13 cellular contexts compared by ENCODE assay signal in the genomic region with DNA sequence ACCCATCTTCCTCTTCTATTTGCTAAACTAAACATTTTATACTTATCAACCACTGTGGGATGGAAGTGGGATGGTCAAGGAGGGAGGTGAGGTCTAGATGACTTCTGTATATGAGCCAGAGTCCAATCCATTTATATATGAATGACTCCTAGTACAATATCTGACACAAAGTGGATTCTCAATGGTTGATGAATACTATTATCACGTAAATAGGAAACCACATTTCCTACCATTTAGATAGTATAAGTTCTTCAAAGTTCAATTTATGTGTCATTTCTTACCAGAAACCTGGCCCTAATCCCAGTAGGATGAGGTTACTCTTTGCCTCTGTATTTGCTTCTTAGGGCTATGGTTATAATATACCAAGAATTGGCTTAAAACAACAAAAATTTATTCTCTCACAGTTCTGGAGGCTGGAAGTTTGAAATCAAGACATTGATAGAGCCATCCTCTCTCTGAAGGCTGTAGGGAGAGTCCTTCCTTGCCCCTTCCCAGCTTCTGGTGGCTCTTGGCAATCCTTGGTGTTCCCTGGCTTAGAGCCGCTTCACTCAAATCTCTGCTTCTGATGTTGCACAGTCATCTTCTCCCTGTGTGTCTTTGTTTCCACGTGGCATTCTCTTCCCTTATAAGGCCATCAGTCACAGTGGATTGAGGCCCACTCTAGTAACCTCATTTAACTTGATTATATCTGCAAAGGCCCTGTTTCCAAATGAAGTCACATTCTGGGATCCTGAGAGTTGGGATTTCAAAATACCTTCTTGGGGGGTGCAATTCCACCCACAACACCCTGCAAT. TPM values are rescaled to one million over a fixed set of nuclear protein-coding genes. Genes with fewer than 3 reads are reported as not detected.
DNase-seq lines count a peak whose midpoint lies in the region; ATAC-seq and TF ChIP-seq lines count a peak whose summit lies in the region.
"Had no signal": no experiment of that assay in that cellular context is flagged by ENCODE, and none has a peak within 500 bp of the region (broad histone marks: within the 10 kb centered on the region; RNA-seq: fewer than 3 reads in every experiment).

No MANE protein-coding gene starts in this region.

- H3K79me1 ChIP-seq in H9 (ENCODE audit: insufficient read depth, low read depth, low read length, poor library complexity, severe bottlenecking): no peaks in the 10 kb centered on the region

- H3K4me3 Mint-ChIP-seq in stimulated activated memory B cell treated with anti-CD40 and anti-IgM and Interleukin-4, amounts not matched to agents 10 μg/mL and 1 μg/mL and 100 μg/mL, for 72 hours: no peak overlapping the region
- no peak overlapping the region for H3K4me3 Mint-ChIP-seq in H9
- H3K4me3 Mint-ChIP-seq: activated naive CD8-positive, alpha-beta T cell; stimulated activated naive B cell treated with anti-CD40 and anti-IgM and Interleukin-4, amounts not matched to agents 10 μg/mL and 1 μg/mL and 100 μg/mL, for 72 hours had no signal

- WGBS in SK-N-SH (ENCODE audit: low lambda C conversion rate): 13% methylated on average over 3 of the region's 3 CpGs
- 43 to 55% (median 53%) methylated on average over 3 of the region's 3 CpGs for WGBS in psoas muscle, 3 donors
- no CpG with 5 or more reads among the region's 3 CpGs for WGBS in H9 (ENCODE audit: extremely low coverage, insufficient read length, low lambda C conversion rate)

- H4K8ac ChIP-seq in H9 (replicated peaks; ENCODE audit: insufficient read length, low read depth, low read length): no peak overlapping the region

- H3K4me2 ChIP-seq in SK-N-SH: peak overlapping the region; percentile 73
- H3K4me2 ChIP-seq in H9 (ENCODE audit: insufficient read depth, insufficient read length, low read length): no peak overlapping the region

- TF ChIP-seq CTCF in BJ (IDR thresholded peaks at IDR 0.05; ENCODE audit: insufficient read depth, low read depth, low read length) (no peak), SK-N-SH (IDR thresholded peaks at IDR 0.05) (no peak), fibroblast of the aortic adventitia (IDR thresholded peaks at IDR 0.05; ENCODE audit: insufficient read depth, low read length) (no peak), psoas muscle (IDR thresholded peaks at IDR 0.05) (no peak), H9 (conservative IDR thresholded peaks at IDR 0.05) (no peak)

- no peak overlapping the region for H2AK5ac ChIP-seq in H9 (ENCODE audit: insufficient read length, low read length)

- no peak overlapping the region for H4K91ac ChIP-seq in H9 (ENCODE audit: insufficient read length, low read depth, low read length)

- TF ChIP-seq EP300 in SK-N-SH (IDR thresholded peaks at IDR 0.05; ENCODE audit: borderline replicate concordance in 1 of 2, low read depth in 1 of 2, low read length in 1 of 2): peak; percentile 36 to 90; a peak in 2 of 4 replicates

- H4K5ac ChIP-seq in H9 (ENCODE audit: insufficient read length, low read depth, low read length): no peak overlapping the region

- no peak overlapping the region for H2BK20ac ChIP-seq in H9 (ENCODE audit: low read depth, low read length, poor library complexity, severe bottlenecking)

- H3K9me2 ChIP-seq in SK-N-SH: no peaks in the 10 kb centered on the region

- H3K4me1 Mint-ChIP-seq in stimulated activated memory B cell treated with anti-CD40 and anti-IgM and Interleukin-4, amounts not matched to agents 10 μg/mL and 1 μg/mL and 100 μg/mL, for 72 hours: no peaks in the 10 kb centered on the region
- peaks cover 0 to 3% of the 10 kb centered on the region in 2 experiments; a peak in 2 of 4 replicates for H3K4me1 Mint-ChIP-seq in H9
- H3K4me1 Mint-ChIP-seq: stimulated activated naive B cell treated with anti-CD40 and anti-IgM and Interleukin-4, amounts not matched to agents 10 μg/mL and 1 μg/mL and 100 μg/mL, for 72 hours had no signal

- H3K79me2 ChIP-seq in SK-N-SH (ENCODE audit: insufficient read depth) (no peaks in the 10 kb centered on the region), H9 (ENCODE audit: insufficient read depth, low read length) (no peaks in the 10 kb centered on the region)

- intact Hi-C loops in psoas muscle (cut with DNase I): no loop called here

- no peaks in the 10 kb centered on the region for H3K9me3 Mint-ChIP-seq in stimulated activated memory B cell treated with anti-CD40 and anti-IgM and Interleukin-4, amounts not matched to agents 10 μg/mL and 1 μg/mL and 100 μg/mL, for 72 hours
- no peaks in the 10 kb centered on the region for H3K9me3 Mint-ChIP-seq in H9
- H3K9me3 Mint-ChIP-seq: stimulated activated naive B cell treated with anti-CD40 and anti-IgM and Interleukin-4, amounts not matched to agents 10 μg/mL and 1 μg/mL and 100 μg/mL, for 72 hours had no signal

- peaks cover 28% of the 10 kb centered on the region for H3K27me3 Mint-ChIP-seq in stimulated activated memory B cell treated with anti-CD40 and anti-IgM and Interleukin-4, amounts not matched to agents 10 μg/mL and 1 μg/mL and 100 μg/mL, for 72 hours
- H3K27me3 Mint-ChIP-seq in H9 (ENCODE audit: low read depth): peaks cover 2% of the 10 kb centered on the region; the same call in 1 of the 2 replicates

- H3K4me1 ChIP-seq in SK-N-SH (ENCODE audit: control insufficient read depth in 1 of 2, insufficient read depth in 2 of 2, low read depth in 1 of 2, low read length in 1 of 2) (peaks cover 0 to 17% of the 10 kb centered on the region in 2 experiments), psoas muscle (peaks cover 5% of the 10 kb centered on the region), H9 (ENCODE audit: insufficient read depth, low read length) (no peaks in the 10 kb centered on the region)

- H3K27me3 ChIP-seq in BJ (ENCODE audit: control insufficient read depth, insufficient read depth, low read length): no peaks in the 10 kb centered on the region
- no peaks in the 10 kb centered on the region for H3K27me3 ChIP-seq in SK-N-SH (ENCODE audit: insufficient read depth)
- no peaks in the 10 kb centered on the region for H3K27me3 ChIP-seq in psoas muscle (ENCODE audit: insufficient read depth in 3 of 3, low read length in 2 of 3)
- H3K27me3 ChIP-seq in H9 (ENCODE audit: insufficient read depth, low read length): no peaks in the 10 kb centered on the region

- POLR2A ChIA-PET in BJ (lab: Charles Lee) (no interaction called here), SK-N-SH (lab: Yijun Ruan, JAX) (no interaction called here)

- H3K4ac ChIP-seq in H9 (ENCODE audit: low read depth, low read length): no peak overlapping the region

- DNase-seq in BJ (ENCODE audit: low read depth) (peak; percentile 85), SK-N-SH (no peak), fibroblast of the aortic adventitia (ENCODE audit: low read depth) (peak; percentile 97), psoas muscle (peak in 1 of 2 donors; percentile 35), left lobe of liver (ENCODE audit: low spot score) (no peak), H9 (no peak)
- DNase-seq in activated CD8-positive, alpha-beta memory T cell treated with anti-CD3 and anti-CD28 coated beads, Interleukin-2, amount 50 U/mL, for 4 hours: no peak
- DNase-seq: Calu3; NCI-H2227 treated with DMSO at 0.1 percent for 48 hours; stimulated activated naive B cell treated with anti-CD40 and anti-IgM and Interleukin-4, amounts not matched to agents 10 μg/mL and 1 μg/mL and 100 μg/mL, for 72 hours; T-helper 2 cell had no signal

- H3K36me3 ChIP-seq in BJ (ENCODE audit: control insufficient read depth, insufficient read depth, low read length) (no peaks in the 10 kb centered on the region), SK-N-SH (replicated peaks in 1 of 2; ENCODE audit: control insufficient read depth in 1 of 2, insufficient read depth in 2 of 2, low read length in 1 of 2) (no peaks in the 10 kb centered on the region), psoas muscle (ENCODE audit: insufficient read depth in 1 of 2, low read depth in 1 of 2) (no peaks in the 10 kb centered on the region)

- H2BK5ac ChIP-seq in H9 (ENCODE audit: insufficient read length, low read length): no peak overlapping the region

- CTCF ChIA-PET in BJ (lab: Yijun Ruan, JAX) (interaction anchor here (0.8 to 1.0 kb wide), 2 partner anchors 17 to 72 kb away, joined by 3 read pairs; no protein-coding TSS in a partner anchor), SK-N-SH (lab: Yijun Ruan, JAX) (interaction anchor here (0.6 to 2.1 kb wide), 2 partner anchors 53 to 131 kb away, joined by 3 to 5 read pairs; no protein-coding TSS in a partner anchor)

- H2BK12ac ChIP-seq in H9 (ENCODE audit: insufficient read length, low read depth, low read length): no peak overlapping the region

- H3K56ac ChIP-seq in H9 (ENCODE audit: insufficient read length, low read depth, low read length): no peak overlapping the region

- H3K9ac ChIP-seq in SK-N-SH (peak overlapping the region; percentile 59), H9 (ENCODE audit: extremely low read depth, insufficient read length, low read length) (no peak overlapping the region)

- H2BK15ac ChIP-seq in H9 (ENCODE audit: low read depth, low read length): no peak overlapping the region

- peak in 3 of 4 donors; percentile 41 to 65 (median 61) for ATAC-seq in psoas muscle
- no peak for ATAC-seq in left lobe of liver
- ATAC-seq in stimulated activated memory B cell treated with anti-CD40 and anti-IgM and Interleukin-4, amounts not matched to agents 10 μg/mL and 1 μg/mL and 100 μg/mL, for 72 hours: no peak
- ATAC-seq: stimulated activated naive B cell treated with anti-CD40 and anti-IgM and Interleukin-4, amounts not matched to agents 10 μg/mL and 1 μg/mL and 100 μg/mL, for 72 hours had no signal

- H3K27ac Mint-ChIP-seq in stimulated activated memory B cell treated with anti-CD40 and anti-IgM and Interleukin-4, amounts not matched to agents 10 μg/mL and 1 μg/mL and 100 μg/mL, for 72 hours: no peak overlapping the region
- no peak overlapping the region for H3K27ac Mint-ChIP-seq in H9
- H3K27ac Mint-ChIP-seq: activated naive CD8-positive, alpha-beta T cell; stimulated activated naive B cell treated with anti-CD40 and anti-IgM and Interleukin-4, amounts not matched to agents 10 μg/mL and 1 μg/mL and 100 μg/mL, for 72 hours had no signal

- peaks cover 56% of the 10 kb centered on the region for H3F3A ChIP-seq in SK-N-SH (replicated peaks; ENCODE audit: insufficient read depth)

- H3K18ac ChIP-seq in H9 (ENCODE audit: insufficient read length, low read depth, low read length): no peak overlapping the region

- H4K20me1 ChIP-seq in SK-N-SH (ENCODE audit: insufficient read depth) (no peaks in the 10 kb centered on the region), H9 (ENCODE audit: control insufficient read depth, insufficient read depth, insufficient read length) (no peaks in the 10 kb centered on the region)

- H2BK120ac ChIP-seq in H9 (ENCODE audit: low read depth, low read length, poor library complexity, severe bottlenecking): no peak overlapping the region

- H3K23me2 ChIP-seq in H9 (ENCODE audit: insufficient read length, low read depth, low read length, poor library complexity, severe bottlenecking): no peaks in the 10 kb centered on the region

- no peaks in the 10 kb centered on the region for H3K36me3 Mint-ChIP-seq in stimulated activated memory B cell treated with anti-CD40 and anti-IgM and Interleukin-4, amounts not matched to agents 10 μg/mL and 1 μg/mL and 100 μg/mL, for 72 hours
- no peaks in the 10 kb centered on the region for H3K36me3 Mint-ChIP-seq in H9 (ENCODE audit: insufficient read depth in 1 of 3, low read depth in 3 of 3)
- H3K36me3 Mint-ChIP-seq: activated naive CD8-positive, alpha-beta T cell; stimulated activated naive B cell treated with anti-CD40 and anti-IgM and Interleukin-4, amounts not matched to agents 10 μg/mL and 1 μg/mL and 100 μg/mL, for 72 hours had no signal

- H3K4me3 ChIP-seq in BJ (ENCODE audit: low read depth, low read length) (no peak overlapping the region), SK-N-SH (ENCODE audit: low read depth in 2 of 2, low read length in 1 of 2) (no peak overlapping the region), fibroblast of the aortic adventitia (ENCODE audit: low read depth, low read length) (no peak overlapping the region), psoas muscle (no peak overlapping the region)

- H3K9me3 ChIP-seq in SK-N-SH: no peaks in the 10 kb centered on the region
- no peaks in the 10 kb centered on the region for H3K9me3 ChIP-seq in psoas muscle
- no peaks in the 10 kb centered on the region for H3K9me3 ChIP-seq in H9 (ENCODE audit: control insufficient read depth, low read depth, low read length)

- no peak overlapping the region for H3K14ac ChIP-seq in H9 (ENCODE audit: insufficient read depth, low read length)

- no peak overlapping the region for H3K23ac ChIP-seq in H9 (ENCODE audit: insufficient read length, low read depth, low read length)

- H2AFZ ChIP-seq in SK-N-SH (ENCODE audit: low read depth): no peak overlapping the region
- H2AFZ ChIP-seq in H9 (ENCODE audit: low read length): no peak overlapping the region

- peak overlapping the region; percentile 48 to 95; a peak in 3 of 4 replicates for H3K27ac ChIP-seq in SK-N-SH (ENCODE audit: low read depth in 2 of 2, low read length in 1 of 2)
- H3K27ac ChIP-seq in psoas muscle: peak overlapping the region; percentile 20
- no peak overlapping the region for H3K27ac ChIP-seq in H9 (ENCODE audit: insufficient read length, low read depth, low read length)

- no peak overlapping the region for H3T11ph ChIP-seq in H9 (ENCODE audit: low read length)

- TF ChIP-seq RAD21 in SK-N-SH (IDR thresholded peaks at IDR 0.05; ENCODE audit: low read length): no peak

RNA-seq across cellular contexts. Expression of a gene that starts 41.0 kb away (rescaled TPM):
- 20.6 and 51.0 TPM in 2 replicates for polyA plus RNA-seq in BJ (2011; rRNA removed)
- polyA minus RNA-seq in BJ (2011; rRNA and poly(A)+ RNA removed): 10.2 and 11.8 TPM in 2 replicates
- 6.6 and 11.3 TPM in 2 replicates for polyA plus RNA-seq in SK-N-SH (2012; rRNA removed)
- polyA plus RNA-seq in SK-N-SH (2012; cell fraction: cytosol; rRNA removed): 14.7 and 19.5 TPM in 2 replicates
- 4.3 and 8.9 TPM in 2 replicates for polyA plus RNA-seq in SK-N-SH (2012; cell fraction: nucleus; rRNA removed)
- total RNA-seq in fibroblast of the aortic adventitia (ENCODE audit: low replicate concordance): 21.4 and 59.7 TPM in 2 replicates
- total RNA-seq in psoas muscle: 10 to 100 TPM in 1 of 4 donors, 1 to 10 TPM in 3; 5.9 to 10.1 (median 6.0) TPM
- 10 to 100 TPM in 1 of 3 donors, 1 to 10 TPM in 2; 3.9 to 14.1 (median 4.3) TPM for polyA plus RNA-seq in psoas muscle
- 2.5 TPM for total RNA-seq in left lobe of liver
- 18.1 and 18.6 TPM in 2 replicates for total RNA-seq in H9 (2021)

RNA-seq across cellular contexts. Expression of a gene that starts 54.3 kb away (rescaled TPM):
- polyA plus RNA-seq in BJ (2011; rRNA removed): 12.5 and 25.7 TPM in 2 replicates
- polyA minus RNA-seq in BJ (2011; rRNA and poly(A)+ RNA removed): 23.9 and 24.2 TPM in 2 replicates
- 14.1 and 19.9 TPM in 2 replicates for polyA plus RNA-seq in SK-N-SH (2012; rRNA removed)
- polyA plus RNA-seq in SK-N-SH (2012; cell fraction: cytosol; rRNA removed): 23.8 and 27.2 TPM in 2 replicates
- polyA plus RNA-seq in SK-N-SH (2012; cell fraction: nucleus; rRNA removed): 7.4 and 19.3 TPM in 2 replicates
- 16.4 and 80.2 TPM in 2 replicates for total RNA-seq in fibroblast of the aortic adventitia (ENCODE audit: low replicate concordance)
- 1 to 10 TPM; 1.7 to 3.3 (median 2.2) TPM for total RNA-seq in psoas muscle
- polyA plus RNA-seq in psoas muscle: 1 to 10 TPM; 2.3 to 5.9 (median 5.8) TPM
- total RNA-seq in left lobe of liver: 4.3 TPM
- 43.0 and 44.3 TPM in 2 replicates for total RNA-seq in H9 (2021)

Comparison
In these comparisons a context has a peak if more than half of its experiments do, and no peak if none do; other contexts are left out.
1. DNase-seq: peak in BJ (single experiment) and fibroblast of the aortic adventitia (single experiment); none in SK-N-SH (single experiment), left lobe of liver (single experiment), H9 (single experiment) and activated CD8-positive, alpha-beta memory T cell treated with anti-CD3 and anti-CD28 coated beads, Interleukin-2, amount 50 U/mL, for 4 hours (single experiment).
2. ATAC-seq: peak in psoas muscle (3 of 4); none in left lobe of liver (single experiment) and stimulated activated memory B cell treated with anti-CD40 and anti-IgM and Interleukin-4, amounts not matched to agents 10 μg/mL and 1 μg/mL and 100 μg/mL, for 72 hours (single experiment).